Comparison of ENCODE assay signal across 9 cellular contexts in genomic region chr2:21256006-21256405, GRCh38.
A peak's percentile ranks its signal among the peaks of the same experiment; 100 is the strongest.
DNase-seq lines count a peak whose midpoint lies in the region; ATAC-seq, FAIRE-seq and TF ChIP-seq lines count a peak whose summit lies in the region.
"Had no signal": no experiment of that assay in that cellular context is flagged by ENCODE, and none has a peak within 500 bp of the region (broad histone marks: within the 10 kb centered on the region; RNA-seq: fewer than 3 reads in every experiment).

No MANE protein-coding gene starts in this region.

- H3K27me3 ChIP-seq in osteoblast (ENCODE audit: insufficient read depth, low read length) = no peaks in the 10 kb centered on the region

- H4K20me1 ChIP-seq in osteoblast (ENCODE audit: insufficient read depth, low read length) = no peaks in the 10 kb centered on the region

- peak; percentile 98 for ATAC-seq in GM18861 (IDR thresholded peaks at IDR 0.05; ENCODE audit: unreplicated experiment)
- peak; percentile 76 for ATAC-seq in HG03108 (IDR thresholded peaks at IDR 0.05; ENCODE audit: unreplicated experiment)
- ATAC-seq in left cardiac atrium = peak; percentile 43 to 79
- ATAC-seq: HCT116 had no signal

- no peak for TF ChIP-seq CTCF in osteoblast (IDR thresholded peaks at IDR 0.05; ENCODE audit: extremely low read depth, low read depth, low read length)

- intact Hi-C loops in left cardiac atrium (cut with DNase I) = no loop called here

- H3K9me3 ChIP-seq in osteoblast (ENCODE audit: low read depth, low read length) = no peaks in the 10 kb centered on the region

- no peak overlapping the region for H3K4me2 ChIP-seq in osteoblast (ENCODE audit: insufficient read depth, low read length)

- no peaks in the 10 kb centered on the region for H3K79me2 ChIP-seq in osteoblast (ENCODE audit: insufficient read depth, low read length)

- H3K4me3 ChIP-seq in osteoblast (ENCODE audit: insufficient read depth, low read length) = no peak overlapping the region

- peak; percentile 39 for DNase-seq in SHP77 treated with DMSO at 0.1 percent for 48 hours (lab: John Stamatoyannopoulos, UW)
- peak; percentile 51 for DNase-seq in left cardiac atrium
- peak; percentile 92 for DNase-seq in urothelium cell line (ENCODE audit: low spot score)
- no peak for DNase-seq in activated CD4-positive, alpha-beta T cell treated with anti-CD3 and anti-CD28 coated beads for 1 hour
- DNase-seq in osteoblast (ENCODE audit: insufficient read length, low spot score, missing footprints) = no peak
- DNase-seq in activated gamma-delta T cell (lab: John Stamatoyannopoulos, UW) = no peak

- peak; percentile 71 for FAIRE-seq in urothelium cell line (lab: Jason Lieb, UNC)

- no peak overlapping the region for H2AFZ ChIP-seq in osteoblast (ENCODE audit: low read length)

- no peaks in the 10 kb centered on the region for H3K4me1 ChIP-seq in osteoblast (ENCODE audit: insufficient read depth, low read length)

- no peaks in the 10 kb centered on the region for H3K36me3 ChIP-seq in osteoblast (ENCODE audit: insufficient read depth, low read length)

- no peak overlapping the region for H3K27ac ChIP-seq in osteoblast (ENCODE audit: low read depth, low read length)

Comparison
In these comparisons a context has a peak if more than half of its experiments do, and no peak if none do; other contexts are left out.
1. DNase-seq: peak in SHP77 treated with DMSO at 0.1 percent for 48 hours (single experiment), left cardiac atrium (single experiment) and urothelium cell line (single experiment); none in activated CD4-positive, alpha-beta T cell treated with anti-CD3 and anti-CD28 coated beads for 1 hour (single experiment), osteoblast (single experiment) and activated gamma-delta T cell (single experiment).
2. Peak in every context shown above with its lines, with median percentiles within 50 percentile points of each other: ATAC-seq.